ENCODE assay signal across 8 cellular contexts in genomic region chr1:25148673-25149300, GRCh38.
DNase-seq lines count a peak whose midpoint lies in the region; ATAC-seq and TF ChIP-seq lines count a peak whose summit lies in the region.

No MANE protein-coding gene starts in this region.

- H3K36me3 ChIP-seq in lung (ENCODE audit: control insufficient read depth in 2 of 2, insufficient read depth in 2 of 2, low read length in 2 of 2): no peaks in the 10 kb centered on the region
- H3K36me3 ChIP-seq in sigmoid colon: no peaks in the 10 kb centered on the region

- H3K4me3 ChIP-seq in LNCaP clone FGC (ENCODE audit: low read depth, low read length) (no peak overlapping the region), lung (no peak overlapping the region), sigmoid colon (no peak overlapping the region)

- no peak overlapping the region for H3K27ac Mint-ChIP-seq in activated naive CD4-positive, alpha-beta T cell treated with anti-CD3 and anti-CD28 coated beads for 36 hours

- DNase-seq in GF-D8 (lab: John Stamatoyannopoulos, UW) (peak; percentile 60), LNCaP clone FGC (ENCODE audit: low read depth) (no peak), lung (ENCODE audit: low spot score) (no peak), sigmoid colon (no peak)
- DNase-seq in activated naive CD4-positive, alpha-beta T cell treated with anti-CD3 and anti-CD28 coated beads for 36 hours: peak; percentile 60
- no peak for DNase-seq in activated effector memory CD4-positive, alpha-beta T cell treated with anti-CD3 and anti-CD28 coated beads, Interleukin-2, amount 50 U/mL, for 16 hours

- no peak for TF ChIP-seq POLR2A in sigmoid colon (IDR thresholded peaks at IDR 0.05)

- no peaks in the 10 kb centered on the region for H3K4me1 ChIP-seq in lung (ENCODE audit: control insufficient read depth in 2 of 2, insufficient read depth in 2 of 2, low read length in 2 of 2)
- no peaks in the 10 kb centered on the region for H3K4me1 ChIP-seq in sigmoid colon

- TF ChIP-seq EP300 in sigmoid colon (IDR thresholded peaks at IDR 0.05): no peak

- no peaks in the 10 kb centered on the region for H3K4me1 Mint-ChIP-seq in activated naive CD4-positive, alpha-beta T cell treated with anti-CD3 and anti-CD28 coated beads for 36 hours (ENCODE audit: low read depth)

- ATAC-seq in lung (ENCODE audit: insufficient read depth, low FRiP score): no peak
- no peak for ATAC-seq in HG03280 (IDR thresholded peaks at IDR 0.05; ENCODE audit: unreplicated experiment)
- ATAC-seq in GM19455 (IDR thresholded peaks at IDR 0.05; ENCODE audit: unreplicated experiment): no peak

- H3K4me3 Mint-ChIP-seq in activated naive CD4-positive, alpha-beta T cell treated with anti-CD3 and anti-CD28 coated beads for 36 hours: no peak overlapping the region

- H3K9me3 Mint-ChIP-seq in activated naive CD4-positive, alpha-beta T cell treated with anti-CD3 and anti-CD28 coated beads for 36 hours: no peaks in the 10 kb centered on the region

- H3K27me3 Mint-ChIP-seq in activated naive CD4-positive, alpha-beta T cell treated with anti-CD3 and anti-CD28 coated beads for 36 hours (ENCODE audit: low read depth): peaks cover 3% of the 10 kb centered on the region

- TF ChIP-seq CTCF in LNCaP clone FGC (IDR thresholded peaks at IDR 0.05; ENCODE audit: control insufficient read depth, extremely low read depth, insufficient read depth): peak; percentile 25; the same call in 1 of the 2 replicates
- peak; percentile 16 for TF ChIP-seq CTCF in lung (IDR thresholded peaks at IDR 0.05; ENCODE audit: control extremely low read depth, extremely low read depth)
- TF ChIP-seq CTCF in sigmoid colon (IDR thresholded peaks at IDR 0.05): peak in 1 of 4 experiments; percentile 9

- 42 to 56% methylated on average over 2 of the region's 2 CpGs for WGBS in lung, 2 donors
- whole genome bisulfite sequencing in sigmoid colon, 2 donors: 43 to 53% methylated on average over 2 of the region's 2 CpGs

- H3K36me3 Mint-ChIP-seq in activated naive CD4-positive, alpha-beta T cell treated with anti-CD3 and anti-CD28 coated beads for 36 hours (ENCODE audit: low read depth): no peaks in the 10 kb centered on the region

- H3K27ac ChIP-seq in lung (ENCODE audit: low read depth in 1 of 2, low read length in 1 of 2) (no peak overlapping the region), sigmoid colon (no peak overlapping the region)

- intact Hi-C loops in activated naive CD4-positive, alpha-beta T cell treated with anti-CD3 and anti-CD28 coated beads for 36 hours (cut with micrococcal nuclease): loop anchor here (1.0 to 2.0 kb wide), 3 partner anchors 31 to 300 kb away; no protein-coding TSS in a partner anchor
- intact Hi-C loops in sigmoid colon (cut with DNase I): no loop called here

- H3K9me3 ChIP-seq in lung (ENCODE audit: control insufficient read depth in 2 of 2, insufficient read depth in 1 of 2, low read length in 1 of 2) (no peaks in the 10 kb centered on the region), sigmoid colon (no peaks in the 10 kb centered on the region)

- CTCF ChIA-PET in activated naive CD4-positive, alpha-beta T cell treated with anti-CD3 and anti-CD28 coated beads for 36 hours (lab: Charles Lee): interaction anchor here (0.5 to 1.6 kb wide), 11 partner anchors 10 to 806 kb away, joined by 3 to 6 read pairs (median 3); no protein-coding TSS in a partner anchor

- no peaks in the 10 kb centered on the region for H3K27me3 ChIP-seq in lung (ENCODE audit: control insufficient read depth, insufficient read depth)
- H3K27me3 ChIP-seq in sigmoid colon: peaks cover 0 to 17% (median 0%) of the 10 kb centered on the region in 3 donors

Comparison
In these comparisons a context has a peak if more than half of its experiments do, and no peak if none do; other contexts are left out.
1. DNase-seq: peak in GF-D8 (single experiment) and activated naive CD4-positive, alpha-beta T cell treated with anti-CD3 and anti-CD28 coated beads for 36 hours (single experiment); none in LNCaP clone FGC (single experiment), lung (single experiment), sigmoid colon (single experiment) and activated effector memory CD4-positive, alpha-beta T cell treated with anti-CD3 and anti-CD28 coated beads, Interleukin-2, amount 50 U/mL, for 16 hours (single experiment).